ENCODE assay signal across 8 cellular contexts in genomic region chr17:46259845-46260661, GRCh38. TPM values are rescaled to one million over a fixed set of nuclear protein-coding genes. Genes with fewer than 3 reads are reported as not detected.
DNase-seq lines count a peak whose midpoint lies in the region; ATAC-seq and TF ChIP-seq lines count a peak whose summit lies in the region.
"Not testable (repeated sequence)": the region's sequence is repeated elsewhere in the genome, so short reads cannot be mapped to it uniquely, and the experiment has no call there.

No MANE protein-coding gene starts in this region.

- POLR2A ChIA-PET in activated naive CD8-positive, alpha-beta T cell treated with anti-CD3 and anti-CD28 coated beads, Interleukin-2, amount 10 ng/mL, durations not matched to agents 7 days and 5 days (lab: Charles Lee) = interaction anchor here (0.6 to 1.4 kb wide), 2 partner anchors 9 to 674 kb away, joined by 3 to 4 read pairs; no protein-coding TSS in a partner anchor

- not testable (repeated sequence) for H3K36me3 Mint-ChIP-seq in activated naive CD8-positive, alpha-beta T cell treated with anti-CD3 and anti-CD28 coated beads, Interleukin-2, amount 10 ng/mL, durations not matched to agents 7 days and 5 days

- H3K36me3 ChIP-seq in Karpas-422 (ENCODE audit: insufficient read depth, low read length); ovary; upper lobe of left lung: not testable (repeated sequence)

- not testable (repeated sequence) for H3K27ac ChIP-seq in Karpas-422 (ENCODE audit: low read length); ovary; upper lobe of left lung

- TF ChIP-seq POLR2A in ovary (IDR thresholded peaks at IDR 0.05); upper lobe of left lung (IDR thresholded peaks at IDR 0.05): not testable (repeated sequence)

- not testable (repeated sequence) for H3K9me2 ChIP-seq in Karpas-422 (replicated peaks; ENCODE audit: insufficient read depth, low read length)

- peak overlapping the region; percentile 73 for H3K4me3 Mint-ChIP-seq in activated naive CD8-positive, alpha-beta T cell treated with anti-CD3 and anti-CD28 coated beads, Interleukin-2, amount 10 ng/mL, durations not matched to agents 7 days and 5 days

- 1 to 4% (median 2%) methylated on average over 13 to 38 of the region's 62 CpGs for WGBS in ovary, 3 donors
- WGBS in upper lobe of left lung, 2 donors = 3 to 6% methylated on average over 8 to 13 of the region's 62 CpGs

- not testable (repeated sequence) for H4K20me1 ChIP-seq in Karpas-422 (ENCODE audit: insufficient read depth, low read depth, low read length)

- H3K27me3 ChIP-seq in Karpas-422 (ENCODE audit: low read length); ovary; upper lobe of left lung: not testable (repeated sequence)

- not testable (repeated sequence) for H3K9me3 ChIP-seq in Karpas-422 (ENCODE audit: low read length); ovary; upper lobe of left lung

- H3K4me3 ChIP-seq in Karpas-422 (ENCODE audit: low read length) (peak overlapping the region; percentile 60; the same call in 1 of the 2 replicates), ovary (peak overlapping the region; percentile 18), upper lobe of left lung (peak overlapping the region in 3 of 4 donors; percentile 29 to 45 (median 39))

- H3K4me2 ChIP-seq in Karpas-422 (ENCODE audit: low read depth, low read length, poor library complexity, severe bottlenecking) = peak overlapping the region; percentile 49

- intact Hi-C loops in ovary (cut with DNase I) = loop anchor here in 1 of 4 donors (5.0 kb wide), 1 partner anchor 673 kb away; no protein-coding TSS in a partner anchor

- DNase-seq in ELR (ENCODE audit: low read depth) (peak; percentile 57), SW480 (ENCODE audit: low spot score) (peak; percentile 49), kidney tubule cell (ENCODE audit: low spot score) (peak; percentile 58), ovary (peak in 1 of 5 donors; percentile 47), upper lobe of left lung (peak; percentile 32 to 81)
- DNase-seq in Karpas-422 = not testable (repeated sequence)
- peak; percentile 60 for DNase-seq in activated naive CD8-positive, alpha-beta T cell treated with anti-CD3 and anti-CD28 coated beads, Interleukin-2, amount 10 ng/mL, durations not matched to agents 7 days and 5 days

- H3K9ac ChIP-seq in Karpas-422 (ENCODE audit: low read length) = peak overlapping the region; percentile 53

- not testable (repeated sequence) for H3K27ac Mint-ChIP-seq in activated naive CD8-positive, alpha-beta T cell treated with anti-CD3 and anti-CD28 coated beads, Interleukin-2, amount 10 ng/mL, durations not matched to agents 7 days and 5 days

- TF ChIP-seq EP300 in ovary (IDR thresholded peaks at IDR 0.05); upper lobe of left lung (IDR thresholded peaks at IDR 0.05): not testable (repeated sequence)

- peaks cover 30% of the 10 kb centered on the region for H3K27me3 Mint-ChIP-seq in activated naive CD8-positive, alpha-beta T cell treated with anti-CD3 and anti-CD28 coated beads, Interleukin-2, amount 10 ng/mL, durations not matched to agents 7 days and 5 days

- peak; percentile 56 for ATAC-seq in activated naive CD8-positive, alpha-beta T cell treated with anti-CD3 and anti-CD28 coated beads, Interleukin-2, amount 10 ng/mL, durations not matched to agents 7 days and 5 days (ENCODE audit: low read depth)
- ATAC-seq in esophagus mucosa (peak; percentile 63), upper lobe of left lung (ENCODE audit: low FRiP score in 2 of 2) (peak; percentile 83 to 85)

- H3K4me1 Mint-ChIP-seq in activated naive CD8-positive, alpha-beta T cell treated with anti-CD3 and anti-CD28 coated beads, Interleukin-2, amount 10 ng/mL, durations not matched to agents 7 days and 5 days = peaks cover 16% of the 10 kb centered on the region

- TF ChIP-seq CTCF in ovary (IDR thresholded peaks at IDR 0.05) = not testable (repeated sequence)
- TF ChIP-seq CTCF in upper lobe of left lung (IDR thresholded peaks at IDR 0.05) = peak in 2 of 6 experiments; percentile 6 to 18

- peak overlapping the region; percentile 88; the same call in 1 of the 2 replicates for H2AFZ ChIP-seq in Karpas-422 (ENCODE audit: low read length)

- not testable (repeated sequence) for H3K79me2 ChIP-seq in Karpas-422 (ENCODE audit: low read length)

- not testable (repeated sequence) for H3K9me3 Mint-ChIP-seq in activated naive CD8-positive, alpha-beta T cell treated with anti-CD3 and anti-CD28 coated beads, Interleukin-2, amount 10 ng/mL, durations not matched to agents 7 days and 5 days

- not testable (repeated sequence) for H3K4me1 ChIP-seq in Karpas-422 (ENCODE audit: low read length); ovary (ENCODE audit: insufficient read depth); upper lobe of left lung

RNA-seq across cellular contexts. Expression of gene LRRC37A, which starts 34.9 kb away (rescaled TPM):
- total RNA-seq in Karpas-422 (2014; rRNA removed; shearing (Covaris generic); ENCODE audit: low replicate concordance) = 1.7 and 4.0 TPM in 2 replicates
- total RNA-seq in activated naive CD8-positive, alpha-beta T cell treated with anti-CD3 and anti-CD28 coated beads, Interleukin-2, amount 10 ng/mL, durations not matched to agents 7 days and 5 days = 1 to 10 TPM; 7.6 to 7.7 TPM
- 1.4 TPM for total RNA-seq in esophagus mucosa
- total RNA-seq in ovary = 1 to 10 TPM in 6 of 7 donors, under 1 TPM in 1; 0.60 to 4.8 (median 2.3) TPM
- 1 to 10 TPM in 1 of 2 donors, under 1 TPM in 1; 0.68 to 1.1 TPM for polyA plus RNA-seq in ovary
- 10 to 100 TPM in 1 of 6 donors, 1 to 10 TPM in 5; 1.6 to 14.7 (median 2.7) TPM for total RNA-seq in upper lobe of left lung
